In the genomic region with DNA sequence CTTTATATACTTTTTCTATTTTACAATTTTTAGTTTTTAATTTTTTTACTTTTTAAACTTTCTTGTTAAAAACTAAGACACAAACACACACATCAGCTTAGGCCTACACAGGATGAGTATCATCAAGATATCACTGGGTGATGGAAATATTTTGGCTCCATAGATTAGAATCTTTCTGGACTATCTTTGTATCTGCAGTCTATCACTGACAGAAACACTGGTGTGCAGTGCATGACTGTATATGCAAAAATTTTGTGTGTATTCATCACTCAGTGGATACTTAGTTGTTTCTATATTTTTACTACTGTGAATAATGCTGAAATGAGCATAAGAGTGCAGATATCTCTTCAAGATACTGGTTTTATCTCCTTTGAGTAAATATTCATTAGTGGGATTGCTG, we compare ENCODE assay signal across 34 cellular contexts.
"Had no signal": no experiment of that assay in that cellular context is flagged by ENCODE, and none has a peak within 500 bp of the region (broad histone marks: within the 10 kb centered on the region; RNA-seq: fewer than 3 reads in every experiment).

No MANE protein-coding gene starts in this region.

- H3K27ac ChIP-seq: KMS-11 had no signal

- H3K36me3 ChIP-seq: MG63 had no signal

- H3K9ac ChIP-seq: KMS-11 had no signal

- DNase-seq: Karpas-422, Kasumi-1, KG1, MG63, MM.1S, MV-4-11, NCI-H1092, NCI-H1092 treated with DMSO at 0.1 percent for 48 hours, NCI-H1105, NCI-H1105 treated with DMSO at 0.1 percent for 48 hours, NCI-H1417, NCI-H1417 treated with DMSO at 0.1 percent for 48 hours, NCI-H1436, NCI-H1436 treated with DMSO at 0.1 percent for 48 hours, NCI-H1694, NCI-H1694 treated with DMSO at 0.1 percent for 48 hours, NCI-H187, NCI-H187 treated with DMSO at 0.1 percent for 48 hours, NCI-H1930, NCI-H2029, NCI-H2029 treated with DMSO at 0.1 percent for 48 hours, NCI-H2081, NCI-H2081 treated with DMSO at 0.1 percent for 48 hours, NCI-H2107, NCI-H2171, NCI-H2171 treated with DMSO at 0.1 percent for 48 hours, NCI-H2227 treated with DMSO at 0.1 percent for 48 hours, NCI-H226, NCI-H345, NCI-H446, NCI-H446 treated with DMSO at 0.1 percent for 48 hours, NCI-H510A, NCI-H510A treated with DMSO at 0.1 percent for 48 hours had no signal

- H3K4me3 ChIP-seq: MG63 had no signal

- H3K4me2 ChIP-seq: KMS-11 had no signal

- H3K27me3 ChIP-seq: MG63 had no signal
